Comparison of ENCODE assay signal across 1 cellular context in the genomic region with DNA sequence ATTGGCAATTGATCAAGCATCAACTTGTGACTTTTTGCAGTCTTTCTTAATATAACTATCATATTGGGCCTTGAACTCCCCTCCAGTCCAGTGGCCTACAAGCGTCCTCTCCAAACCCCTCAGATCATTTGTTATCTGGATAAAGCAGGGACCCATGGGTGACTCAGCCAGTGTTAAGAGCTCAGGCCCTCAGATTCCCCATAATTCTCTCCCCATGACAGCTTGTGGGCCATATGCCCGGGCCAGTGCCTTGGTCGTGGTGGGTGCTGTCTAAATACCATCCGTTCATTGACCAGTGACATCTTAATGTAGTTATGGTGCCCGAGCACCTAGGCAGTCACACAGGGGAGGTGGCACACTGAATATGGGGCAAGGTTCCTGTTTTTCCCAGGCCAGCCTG.
A peak's percentile ranks its signal among the peaks of the same experiment; 100 is the strongest.
TF ChIP-seq lines count a peak whose summit lies in the region.

No MANE protein-coding gene starts in this region.

TF ChIP-seq in K562, 482 proteins besides CTCF, POLR2A, EP300 and RAD21 (continued from another document and continues in another):
- TF ChIP-seq NFXL1 (CRISPR knock-in tag; IDR thresholded peaks at IDR 0.05) (no peak), TEAD1 (CRISPR knock-in tag; IDR thresholded peaks at IDR 0.05) (peak; percentile 54 to 67; a peak in 1 of 4 replicates), ZNF224 (CRISPR knock-in tag; IDR thresholded peaks at IDR 0.05) (no peak), EWSR1 (IDR thresholded peaks at IDR 0.05; ENCODE audit: borderline replicate concordance, low read depth, partially characterized antibody) (no peak), MCM2 (IDR thresholded peaks at IDR 0.05; ENCODE audit: low read depth) (no peak), CCAR2 (IDR thresholded peaks at IDR 0.05; ENCODE audit: low read depth, low read length) (no peak), ZSCAN32 (CRISPR knock-in tag; IDR thresholded peaks at IDR 0.05) (no peak), NCOR1 (IDR thresholded peaks at IDR 0.05) (peak; percentile 71), SMAD4 (CRISPR knock-in tag; conservative IDR thresholded peaks at IDR 0.05) (no peak; the same call in 1 of the 2 replicates), SRF (CRISPR knock-in tag; IDR thresholded peaks at IDR 0.05) (no peak), ZNF57 (CRISPR knock-in tag; IDR thresholded peaks at IDR 0.05) (no peak), CEBPB (tag; IDR thresholded peaks at IDR 0.05) (no peak), U2AF1 (optimal IDR thresholded peaks at IDR 0.05; ENCODE audit: low read depth, low read length) (no peak), JUN (IDR thresholded peaks at IDR 0.05; ENCODE audit: borderline replicate concordance, low read depth, low read length) (peak; percentile 89), JUN (CRISPR knock-in tag; IDR thresholded peaks at IDR 0.05; ENCODE audit: borderline replicate concordance) (no peak), XRCC4 (IDR thresholded peaks at IDR 0.05; ENCODE audit: extremely low read depth, insufficient read depth, insufficient read length) (no peak), HNRNPL (IDR thresholded peaks at IDR 0.05; ENCODE audit: low read depth, low read length) (no peak; the same call in 1 of the 2 replicates), ASH1L (IDR thresholded peaks at IDR 0.05; ENCODE audit: borderline replicate concordance, low read depth, partially characterized antibody) (no peak), EP400 (IDR thresholded peaks at IDR 0.05) (0 out of 2 replicates have a peak, but pooled peaks have one; percentile 16), MECOM (CRISPR knock-in tag; IDR thresholded peaks at IDR 0.05) (no peak), ZNF24 (IDR thresholded peaks at IDR 0.05) (no peak), BCOR (IDR thresholded peaks at IDR 0.05) (no peak), ZNF41 (CRISPR knock-in tag; conservative IDR thresholded peaks at IDR 0.05) (no peak), NCOA6 (IDR thresholded peaks at IDR 0.05) (no peak), HSF4 (CRISPR knock-in tag; IDR thresholded peaks at IDR 0.05; ENCODE audit: borderline replicate concordance) (no peak), ZNF561 (CRISPR knock-in tag; conservative IDR thresholded peaks at IDR 0.05) (no peak), ZNF165 (CRISPR knock-in tag; IDR thresholded peaks at IDR 0.05; ENCODE audit: borderline replicate concordance) (no peak), ZNF197 (CRISPR knock-in tag; IDR thresholded peaks at IDR 0.05; ENCODE audit: low read depth) (no peak), ELF4 (CRISPR knock-in tag; IDR thresholded peaks at IDR 0.05) (no peak), ZNF668 (CRISPR knock-in tag; IDR thresholded peaks at IDR 0.05) (no peak), CBFB (CRISPR knock-in tag; IDR thresholded peaks at IDR 0.05) (no peak), RUNX1 (IDR thresholded peaks at IDR 0.05; ENCODE audit: low read depth) (no peak)
- TF ChIP-seq, protein P1, sequence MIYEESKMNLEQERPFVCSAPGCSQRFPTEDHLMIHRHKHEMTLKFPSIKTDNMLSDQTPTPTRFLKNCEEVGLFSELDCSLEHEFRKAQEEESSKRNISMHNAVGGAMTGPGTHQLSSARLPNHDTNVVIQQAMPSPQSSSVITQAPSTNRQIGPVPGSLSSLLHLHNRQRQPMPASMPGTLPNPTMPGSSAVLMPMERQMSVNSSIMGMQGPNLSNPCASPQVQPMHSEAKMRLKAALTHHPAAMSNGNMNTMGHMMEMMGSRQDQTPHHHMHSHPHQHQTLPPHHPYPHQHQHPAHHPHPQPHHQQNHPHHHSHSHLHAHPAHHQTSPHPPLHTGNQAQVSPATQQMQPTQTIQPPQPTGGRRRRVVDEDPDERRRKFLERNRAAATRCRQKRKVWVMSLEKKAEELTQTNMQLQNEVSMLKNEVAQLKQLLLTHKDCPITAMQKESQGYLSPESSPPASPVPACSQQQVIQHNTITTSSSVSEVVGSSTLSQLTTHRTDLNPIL (CRISPR knock-in tag; IDR thresholded peaks at IDR 0.05) = no peak
- TF ChIP-seq, protein P2, sequence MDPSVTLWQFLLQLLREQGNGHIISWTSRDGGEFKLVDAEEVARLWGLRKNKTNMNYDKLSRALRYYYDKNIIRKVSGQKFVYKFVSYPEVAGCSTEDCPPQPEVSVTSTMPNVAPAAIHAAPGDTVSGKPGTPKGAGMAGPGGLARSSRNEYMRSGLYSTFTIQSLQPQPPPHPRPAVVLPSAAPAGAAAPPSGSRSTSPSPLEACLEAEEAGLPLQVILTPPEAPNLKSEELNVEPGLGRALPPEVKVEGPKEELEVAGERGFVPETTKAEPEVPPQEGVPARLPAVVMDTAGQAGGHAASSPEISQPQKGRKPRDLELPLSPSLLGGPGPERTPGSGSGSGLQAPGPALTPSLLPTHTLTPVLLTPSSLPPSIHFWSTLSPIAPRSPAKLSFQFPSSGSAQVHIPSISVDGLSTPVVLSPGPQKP (CRISPR knock-in tag; IDR thresholded peaks at IDR 0.05) = no peak
- TF ChIP-seq, protein P3, sequence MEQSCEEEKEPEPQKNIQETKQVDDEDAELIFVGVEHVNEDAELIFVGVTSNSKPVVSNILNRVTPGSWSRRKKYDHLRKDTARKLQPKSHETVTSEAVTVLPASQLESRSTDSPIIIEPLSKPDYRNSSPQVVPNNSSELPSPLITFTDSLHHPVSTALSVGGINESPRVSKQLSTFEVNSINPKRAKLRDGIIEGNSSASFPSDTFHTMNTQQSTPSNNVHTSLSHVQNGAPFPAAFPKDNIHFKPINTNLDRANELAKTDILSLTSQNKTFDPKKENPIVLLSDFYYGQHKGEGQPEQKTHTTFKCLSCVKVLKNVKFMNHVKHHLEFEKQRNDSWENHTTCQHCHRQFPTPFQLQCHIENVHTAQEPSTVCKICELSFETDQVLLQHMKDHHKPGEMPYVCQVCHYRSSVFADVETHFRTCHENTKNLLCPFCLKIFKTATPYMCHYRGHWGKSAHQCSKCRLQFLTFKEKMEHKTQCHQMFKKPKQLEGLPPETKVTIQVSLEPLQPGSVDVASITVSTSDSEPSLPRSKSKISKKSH (CRISPR knock-in tag; IDR thresholded peaks at IDR 0.05) = no peak
- TF ChIP-seq, protein P4, sequence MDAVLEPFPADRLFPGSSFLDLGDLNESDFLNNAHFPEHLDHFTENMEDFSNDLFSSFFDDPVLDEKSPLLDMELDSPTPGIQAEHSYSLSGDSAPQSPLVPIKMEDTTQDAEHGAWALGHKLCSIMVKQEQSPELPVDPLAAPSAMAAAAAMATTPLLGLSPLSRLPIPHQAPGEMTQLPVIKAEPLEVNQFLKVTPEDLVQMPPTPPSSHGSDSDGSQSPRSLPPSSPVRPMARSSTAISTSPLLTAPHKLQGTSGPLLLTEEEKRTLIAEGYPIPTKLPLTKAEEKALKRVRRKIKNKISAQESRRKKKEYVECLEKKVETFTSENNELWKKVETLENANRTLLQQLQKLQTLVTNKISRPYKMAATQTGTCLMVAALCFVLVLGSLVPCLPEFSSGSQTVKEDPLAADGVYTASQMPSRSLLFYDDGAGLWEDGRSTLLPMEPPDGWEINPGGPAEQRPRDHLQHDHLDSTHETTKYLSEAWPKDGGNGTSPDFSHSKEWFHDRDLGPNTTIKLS (IDR thresholded peaks at IDR 0.05; ENCODE audit: borderline replicate concordance, low read depth) = no peak
- TF ChIP-seq, protein P5, sequence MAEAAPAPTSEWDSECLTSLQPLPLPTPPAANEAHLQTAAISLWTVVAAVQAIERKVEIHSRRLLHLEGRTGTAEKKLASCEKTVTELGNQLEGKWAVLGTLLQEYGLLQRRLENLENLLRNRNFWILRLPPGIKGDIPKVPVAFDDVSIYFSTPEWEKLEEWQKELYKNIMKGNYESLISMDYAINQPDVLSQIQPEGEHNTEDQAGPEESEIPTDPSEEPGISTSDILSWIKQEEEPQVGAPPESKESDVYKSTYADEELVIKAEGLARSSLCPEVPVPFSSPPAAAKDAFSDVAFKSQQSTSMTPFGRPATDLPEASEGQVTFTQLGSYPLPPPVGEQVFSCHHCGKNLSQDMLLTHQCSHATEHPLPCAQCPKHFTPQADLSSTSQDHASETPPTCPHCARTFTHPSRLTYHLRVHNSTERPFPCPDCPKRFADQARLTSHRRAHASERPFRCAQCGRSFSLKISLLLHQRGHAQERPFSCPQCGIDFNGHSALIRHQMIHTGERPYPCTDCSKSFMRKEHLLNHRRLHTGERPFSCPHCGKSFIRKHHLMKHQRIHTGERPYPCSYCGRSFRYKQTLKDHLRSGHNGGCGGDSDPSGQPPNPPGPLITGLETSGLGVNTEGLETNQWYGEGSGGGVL (CRISPR knock-in tag; IDR thresholded peaks at IDR 0.05) = no peak
- TF ChIP-seq, protein P6, sequence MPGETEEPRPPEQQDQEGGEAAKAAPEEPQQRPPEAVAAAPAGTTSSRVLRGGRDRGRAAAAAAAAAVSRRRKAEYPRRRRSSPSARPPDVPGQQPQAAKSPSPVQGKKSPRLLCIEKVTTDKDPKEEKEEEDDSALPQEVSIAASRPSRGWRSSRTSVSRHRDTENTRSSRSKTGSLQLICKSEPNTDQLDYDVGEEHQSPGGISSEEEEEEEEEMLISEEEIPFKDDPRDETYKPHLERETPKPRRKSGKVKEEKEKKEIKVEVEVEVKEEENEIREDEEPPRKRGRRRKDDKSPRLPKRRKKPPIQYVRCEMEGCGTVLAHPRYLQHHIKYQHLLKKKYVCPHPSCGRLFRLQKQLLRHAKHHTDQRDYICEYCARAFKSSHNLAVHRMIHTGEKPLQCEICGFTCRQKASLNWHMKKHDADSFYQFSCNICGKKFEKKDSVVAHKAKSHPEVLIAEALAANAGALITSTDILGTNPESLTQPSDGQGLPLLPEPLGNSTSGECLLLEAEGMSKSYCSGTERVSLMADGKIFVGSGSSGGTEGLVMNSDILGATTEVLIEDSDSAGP (CRISPR knock-in tag; IDR thresholded peaks at IDR 0.05) = no peak
- TF ChIP-seq, protein P7, sequence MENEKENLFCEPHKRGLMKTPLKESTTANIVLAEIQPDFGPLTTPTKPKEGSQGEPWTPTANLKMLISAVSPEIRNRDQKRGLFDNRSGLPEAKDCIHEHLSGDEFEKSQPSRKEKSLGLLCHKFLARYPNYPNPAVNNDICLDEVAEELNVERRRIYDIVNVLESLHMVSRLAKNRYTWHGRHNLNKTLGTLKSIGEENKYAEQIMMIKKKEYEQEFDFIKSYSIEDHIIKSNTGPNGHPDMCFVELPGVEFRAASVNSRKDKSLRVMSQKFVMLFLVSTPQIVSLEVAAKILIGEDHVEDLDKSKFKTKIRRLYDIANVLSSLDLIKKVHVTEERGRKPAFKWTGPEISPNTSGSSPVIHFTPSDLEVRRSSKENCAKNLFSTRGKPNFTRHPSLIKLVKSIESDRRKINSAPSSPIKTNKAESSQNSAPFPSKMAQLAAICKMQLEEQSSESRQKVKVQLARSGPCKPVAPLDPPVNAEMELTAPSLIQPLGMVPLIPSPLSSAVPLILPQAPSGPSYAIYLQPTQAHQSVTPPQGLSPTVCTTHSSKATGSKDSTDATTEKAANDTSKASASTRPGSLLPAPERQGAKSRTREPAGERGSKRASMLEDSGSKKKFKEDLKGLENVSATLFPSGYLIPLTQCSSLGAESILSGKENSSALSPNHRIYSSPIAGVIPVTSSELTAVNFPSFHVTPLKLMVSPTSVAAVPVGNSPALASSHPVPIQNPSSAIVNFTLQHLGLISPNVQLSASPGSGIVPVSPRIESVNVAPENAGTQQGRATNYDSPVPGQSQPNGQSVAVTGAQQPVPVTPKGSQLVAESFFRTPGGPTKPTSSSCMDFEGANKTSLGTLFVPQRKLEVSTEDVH (IDR thresholded peaks at IDR 0.05; ENCODE audit: low read depth, partially characterized antibody) = no peak
- TF ChIP-seq, protein P8, sequence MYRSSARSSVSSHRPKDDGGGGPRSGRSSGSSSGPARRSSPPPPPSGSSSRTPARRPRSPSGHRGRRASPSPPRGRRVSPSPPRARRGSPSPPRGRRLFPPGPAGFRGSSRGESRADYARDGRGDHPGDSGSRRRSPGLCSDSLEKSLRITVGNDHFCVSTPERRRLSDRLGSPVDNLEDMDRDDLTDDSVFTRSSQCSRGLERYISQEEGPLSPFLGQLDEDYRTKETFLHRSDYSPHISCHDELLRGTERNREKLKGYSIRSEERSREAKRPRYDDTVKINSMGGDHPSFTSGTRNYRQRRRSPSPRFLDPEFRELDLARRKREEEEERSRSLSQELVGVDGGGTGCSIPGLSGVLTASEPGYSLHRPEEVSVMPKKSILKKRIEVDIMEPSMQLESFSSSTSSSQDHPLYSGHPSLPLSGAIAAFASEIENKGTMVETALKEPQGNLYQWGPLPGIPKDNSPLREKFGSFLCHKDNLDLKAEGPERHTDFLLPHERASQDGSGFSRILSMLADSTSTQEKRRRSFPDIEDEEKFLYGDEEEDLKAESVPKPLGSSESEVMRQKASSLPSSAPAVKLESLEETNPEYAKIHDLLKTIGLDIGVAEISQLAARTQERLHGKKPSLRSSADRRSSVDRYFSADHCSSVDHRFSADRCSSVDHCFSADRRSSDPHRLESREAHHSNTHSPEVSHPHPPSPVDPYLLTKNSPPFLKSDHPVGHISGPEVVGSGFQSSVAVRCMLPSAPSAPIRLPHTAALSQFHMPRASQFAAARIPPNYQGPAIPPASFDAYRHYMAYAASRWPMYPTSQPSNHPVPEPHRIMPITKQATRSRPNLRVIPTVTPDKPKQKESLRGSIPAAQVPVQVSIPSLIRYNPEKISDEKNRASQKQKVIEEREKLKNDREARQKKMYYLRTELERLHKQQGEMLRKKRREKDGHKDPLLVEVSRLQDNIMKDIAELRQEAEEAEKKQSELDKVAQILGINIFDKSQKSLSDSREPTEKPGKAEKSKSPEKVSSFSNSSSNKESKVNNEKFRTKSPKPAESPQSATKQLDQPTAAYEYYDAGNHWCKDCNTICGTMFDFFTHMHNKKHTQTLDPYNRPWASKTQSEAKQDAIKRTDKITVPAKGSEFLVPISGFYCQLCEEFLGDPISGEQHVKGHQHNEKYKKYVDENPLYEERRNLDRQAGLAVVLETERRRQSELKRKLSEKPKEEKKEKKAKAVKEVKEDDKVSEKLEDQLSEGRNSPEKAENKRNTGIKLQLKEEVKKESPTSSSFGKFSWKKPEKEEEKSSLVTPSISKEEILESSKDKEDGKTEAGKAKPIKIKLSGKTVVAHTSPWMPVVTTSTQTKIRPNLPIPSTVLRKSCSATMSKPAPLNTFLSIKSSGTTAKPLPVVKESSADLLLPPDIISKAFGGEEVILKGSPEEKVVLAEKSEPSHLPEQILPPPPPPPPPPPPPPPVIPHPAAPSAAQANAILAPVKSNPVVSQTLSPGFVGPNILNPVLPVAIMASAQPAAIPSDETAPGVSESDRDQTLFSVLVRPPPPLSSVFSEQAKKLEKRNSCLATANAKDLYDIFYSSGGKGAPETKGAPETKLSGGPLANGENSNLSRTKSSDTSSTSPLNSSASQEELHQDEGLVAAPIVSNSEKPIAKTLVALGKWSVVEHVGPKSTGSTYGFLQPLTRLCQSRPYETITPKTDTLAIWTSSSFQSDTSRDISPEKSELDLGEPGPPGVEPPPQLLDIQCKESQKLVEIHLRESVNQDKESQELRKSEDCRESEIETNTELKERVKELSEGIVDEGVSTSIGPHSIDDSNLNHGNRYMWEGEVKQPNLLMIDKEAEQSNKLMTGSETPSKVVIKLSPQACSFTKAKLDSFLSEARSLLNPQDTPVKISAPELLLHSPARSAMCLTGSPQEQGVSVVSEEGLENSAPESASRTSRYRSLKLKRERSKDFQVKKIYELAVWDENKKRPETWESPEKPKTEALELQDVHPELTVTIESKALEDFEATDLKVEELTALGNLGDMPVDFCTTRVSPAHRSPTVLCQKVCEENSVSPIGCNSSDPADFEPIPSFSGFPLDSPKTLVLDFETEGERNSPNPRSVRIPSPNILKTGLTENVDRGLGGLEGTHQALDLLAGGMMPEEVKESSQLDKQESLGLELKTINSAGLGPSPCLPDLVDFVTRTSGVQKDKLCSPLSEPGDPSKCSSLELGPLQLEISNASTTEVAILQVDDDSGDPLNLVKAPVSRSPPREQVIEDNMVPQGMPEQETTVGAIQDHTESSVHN (IDR thresholded peaks at IDR 0.05; ENCODE audit: borderline replicate concordance in 1 of 2, low read depth in 1 of 2) = no peak
